In the genomic region with DNA sequence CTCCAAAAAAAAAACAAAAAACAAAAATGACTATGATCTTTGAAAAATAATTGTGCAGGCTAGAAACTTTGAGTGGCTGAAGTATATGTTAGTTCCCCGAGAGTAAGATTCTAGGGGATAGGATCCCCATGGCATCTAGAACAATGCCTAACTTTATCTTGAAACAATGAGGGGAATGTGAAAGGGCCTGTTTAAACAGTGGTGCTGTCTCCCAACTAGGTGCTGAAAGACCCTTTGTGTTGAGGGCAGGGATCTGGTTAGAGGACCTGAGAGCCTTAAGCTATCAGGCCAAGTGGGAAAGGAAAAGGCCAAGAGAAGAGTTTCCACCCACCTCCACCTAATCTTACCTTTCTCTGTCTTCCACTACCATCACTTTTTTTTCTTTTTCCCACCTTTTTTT, we compare ENCODE assay signal across 1 cellular context.
TF ChIP-seq lines count a peak whose summit lies in the region.

No MANE protein-coding gene starts in this region.

TF ChIP-seq in HepG2, 621 proteins besides CTCF, POLR2A, EP300 and RAD21 (continued from another document):
- no peak for TF ChIP-seq ZNF142 (CRISPR knock-in tag; IDR thresholded peaks at IDR 0.05)
- no peak for TF ChIP-seq CCDC6 (CRISPR knock-in tag; IDR thresholded peaks at IDR 0.05)
- no peak for TF ChIP-seq EZH2 (conservative IDR thresholded peaks at IDR 0.05; ENCODE audit: low read depth, low read length)
- TF ChIP-seq TEAD3 (CRISPR knock-in tag; optimal IDR thresholded peaks at IDR 0.05; ENCODE audit: borderline replicate concordance): peak; percentile 24
- TF ChIP-seq ZNF3 (CRISPR knock-in tag; IDR thresholded peaks at IDR 0.05): no peak
- no peak for TF ChIP-seq ZNF224 (CRISPR knock-in tag; IDR thresholded peaks at IDR 0.05)
- TF ChIP-seq CHD2 (IDR thresholded peaks at IDR 0.05; ENCODE audit: low read depth, low read length): no peak
